Comparison of ENCODE assay signal across 13 cellular contexts in the genomic region with DNA sequence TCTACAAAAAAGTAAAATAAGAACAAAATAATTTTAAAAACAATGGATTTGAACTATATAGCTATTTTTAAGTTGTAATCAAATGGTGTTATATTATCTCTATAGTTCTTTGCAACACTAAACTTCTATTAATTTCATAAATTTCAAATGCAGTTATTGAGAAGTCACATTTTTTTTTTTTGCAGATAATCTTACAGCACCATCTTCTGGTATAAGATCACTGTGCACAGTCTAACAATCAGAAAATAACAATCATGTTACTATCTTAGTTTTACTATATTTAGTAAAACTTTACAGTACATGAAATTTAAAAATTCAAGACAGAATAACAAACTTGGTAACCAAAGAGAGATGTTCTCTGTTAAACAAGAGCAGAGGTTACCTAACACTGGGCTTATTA. TPM values are rescaled to one million over a fixed set of nuclear protein-coding genes. Genes with fewer than 3 reads are reported as not detected.
DNase-seq lines count a peak whose midpoint lies in the region; ATAC-seq, FAIRE-seq and TF ChIP-seq lines count a peak whose summit lies in the region.
"Had no signal": no experiment of that assay in that cellular context is flagged by ENCODE, and none has a peak within 500 bp of the region (broad histone marks: within the 10 kb centered on the region; RNA-seq: fewer than 3 reads in every experiment).

No MANE protein-coding gene starts in this region.

- H3K9me2 ChIP-seq in SK-N-SH = no peaks in the 10 kb centered on the region

- CTCF ChIA-PET in A549 (lab: Yijun Ruan, JAX) = interaction anchor here (0.8 to 1.6 kb wide), 5 partner anchors 21 to 829 kb away, joined by 3 to 5 read pairs (median 4); no protein-coding TSS in a partner anchor
- CTCF ChIA-PET in SK-N-SH (lab: Yijun Ruan, JAX) = interaction anchor here (0.6 to 1.4 kb wide), 3 partner anchors 11 to 820 kb away, joined by 3 to 4 read pairs (median 3); no protein-coding TSS in a partner anchor

- no peak for TF ChIP-seq POLR2A in A549 (IDR thresholded peaks at IDR 0.05; ENCODE audit: low read length)

- no peaks in the 10 kb centered on the region; the same call in 1 of the 2 replicates for H3K36me3 ChIP-seq in GM06990 (ENCODE audit: control insufficient read depth, insufficient read depth, low read length)
- H3K36me3 ChIP-seq in SK-N-SH (replicated peaks in 1 of 2; ENCODE audit: control insufficient read depth in 1 of 2, insufficient read depth in 2 of 2, low read length in 1 of 2) = peaks cover 10 to 15% of the 10 kb centered on the region in 2 experiments

- no peak for TF ChIP-seq EP300 in A549 (IDR thresholded peaks at IDR 0.05)
- TF ChIP-seq EP300 in SK-N-SH (IDR thresholded peaks at IDR 0.05; ENCODE audit: borderline replicate concordance in 1 of 2, low read depth in 1 of 2, low read length in 1 of 2) = no peak

- POLR2A ChIA-PET in A549 (lab: Yijun Ruan, JAX) (no interaction called here), SK-N-SH (lab: Yijun Ruan, JAX) (no interaction called here)

- H4K20me1 ChIP-seq in SK-N-SH (ENCODE audit: insufficient read depth) = no peaks in the 10 kb centered on the region

- TF ChIP-seq CTCF in A549 (IDR thresholded peaks at IDR 0.05) = peak; percentile 36; the same call in 2 of the 3 replicates
- peak; percentile 3 for TF ChIP-seq CTCF in GM06990 (IDR thresholded peaks at IDR 0.05; ENCODE audit: insufficient read depth, low read length, poor library complexity, severe bottlenecking)
- TF ChIP-seq CTCF in SK-N-SH (IDR thresholded peaks at IDR 0.05) = peak; percentile 67
- TF ChIP-seq CTCF in foreskin keratinocyte (conservative IDR thresholded peaks at IDR 0.05) = peak; percentile 48

- peaks cover 15% of the 10 kb centered on the region for H3F3A ChIP-seq in SK-N-SH (replicated peaks; ENCODE audit: insufficient read depth)

- H3K27me3 ChIP-seq in GM06990 (replicated peaks; ENCODE audit: control insufficient read depth, insufficient read depth, low read length) (no peaks in the 10 kb centered on the region), SK-N-SH (ENCODE audit: insufficient read depth) (no peaks in the 10 kb centered on the region), foreskin keratinocyte (no peaks in the 10 kb centered on the region)
- H3K27me3 ChIP-seq: suprapubic skin had no signal

- H3K4me1 ChIP-seq in A549 (no peaks in the 10 kb centered on the region; the same call in 2 of the 3 replicates), SK-N-SH (ENCODE audit: control insufficient read depth in 1 of 2, insufficient read depth in 2 of 2, low read depth in 1 of 2, low read length in 1 of 2) (no peaks in the 10 kb centered on the region; a peak in 2 of 4 replicates), foreskin keratinocyte (peaks cover 1% of the 10 kb centered on the region)
- H3K4me1 ChIP-seq: suprapubic skin had no signal

- FAIRE-seq in A549 (lab: Jason Lieb, UNC) = no peak

- H3K27ac ChIP-seq in A549 (no peak overlapping the region), SK-N-SH (ENCODE audit: low read depth in 2 of 2, low read length in 1 of 2) (no peak overlapping the region), foreskin keratinocyte (no peak overlapping the region)
- H3K27ac ChIP-seq: coronary artery, suprapubic skin had no signal

- TF ChIP-seq RAD21 in A549 (conservative IDR thresholded peaks at IDR 0.05 in 1 of 2, IDR thresholded peaks at IDR 0.05 in 1 of 2) (peak; percentile 25 to 46; a peak in 3 of 5 replicates), SK-N-SH (IDR thresholded peaks at IDR 0.05; ENCODE audit: low read length) (peak; percentile 48)

- H3K4me3 ChIP-seq in A549 (no peak overlapping the region), GM06990 (replicated peaks; ENCODE audit: low read depth, low read length) (no peak overlapping the region), SK-N-SH (ENCODE audit: low read depth in 2 of 2, low read length in 1 of 2) (no peak overlapping the region)
- H3K4me3 ChIP-seq: coronary artery, suprapubic skin had no signal

- H3K4me2 ChIP-seq in A549 (no peak overlapping the region), SK-N-SH (no peak overlapping the region)

- DNase-seq in A549 (ENCODE audit: low read depth in 1 of 2, low spot score in 1 of 2) = no peak
- no peak for DNase-seq in GM06990 (ENCODE audit: extremely low read depth, insufficient read length)
- DNase-seq in SK-N-SH = no peak
- no peak for DNase-seq in foreskin keratinocyte
- DNase-seq in nucleus accumbens (lab: John Stamatoyannopoulos, UW) = no peak
- no peak for DNase-seq in NCI-H1105 treated with DMSO at 0.1 percent for 48 hours (lab: John Stamatoyannopoulos, UW)
- DNase-seq: activated CD4-positive, CD25-positive, alpha-beta regulatory T cell treated with anti-CD3 and anti-CD28 coated beads, Interleukin-2, amount 50 U/mL, for 72 hours; HCEC 1CT; SHP77 had no signal

- H2AFZ ChIP-seq in SK-N-SH (ENCODE audit: low read depth) = no peak overlapping the region

- H3K9ac ChIP-seq in SK-N-SH = no peak overlapping the region

- H3K9me3 ChIP-seq in A549 (no peaks in the 10 kb centered on the region), SK-N-SH (no peaks in the 10 kb centered on the region)
- H3K9me3 ChIP-seq: suprapubic skin had no signal

- ATAC-seq in A549 = 0 out of 6 replicates have a peak, but pooled peaks of 1 of the 2 experiments have one; percentile 42
- no peak for ATAC-seq in foreskin keratinocyte
- ATAC-seq in GM18502 (IDR thresholded peaks at IDR 0.05; ENCODE audit: poor library complexity, unreplicated experiment) = no peak
- no peak for ATAC-seq in HG02798 (IDR thresholded peaks at IDR 0.05; ENCODE audit: poor library complexity, unreplicated experiment)

- H3K79me2 ChIP-seq in SK-N-SH (ENCODE audit: insufficient read depth) = no peaks in the 10 kb centered on the region

TF ChIP-seq in A549, 52 proteins besides CTCF, POLR2A, EP300 and RAD21:
- TF ChIP-seq SMC3 (IDR thresholded peaks at IDR 0.05) (0 out of 3 replicates have a peak, but pooled peaks have one; percentile 13), HEYL (CRISPR knock-in tag; IDR thresholded peaks at IDR 0.05) (no peak)

TF ChIP-seq in SK-N-SH, 30 proteins besides CTCF, POLR2A, EP300 and RAD21:
- TF ChIP-seq EZH2phosphoT487 (IDR thresholded peaks at IDR 0.05; ENCODE audit: borderline replicate concordance, low read depth) = no peak
- TF ChIP-seq CHD2 (IDR thresholded peaks at IDR 0.05; ENCODE audit: low read length, partially characterized antibody) = no peak
- no peak for TF ChIP-seq POLR2AphosphoS5 (IDR thresholded peaks at IDR 0.05; ENCODE audit: low read depth, low read length)
- no peak for TF ChIP-seq GATA2 (CRISPR knock-in tag; IDR thresholded peaks at IDR 0.05)
- no peak for TF ChIP-seq PBX3 (IDR thresholded peaks at IDR 0.05)
- TF ChIP-seq TCF12 (IDR thresholded peaks at IDR 0.05) = no peak
- no peak for TF ChIP-seq ELF1 (IDR thresholded peaks at IDR 0.05)

RNA-seq across cellular contexts. Expression of gene GXYLT1, which starts 40.6 kb away (rescaled TPM):
- 19.3 and 25.0 TPM in 2 replicates for polyA plus RNA-seq in A549 (2011; rRNA removed)
- 4.5 and 5.4 TPM in 2 replicates for polyA plus RNA-seq in A549 (2012; cell fraction: cytosol; rRNA removed)
- 3.9 and 4.7 TPM in 2 replicates for polyA plus RNA-seq in A549 (2012; cell fraction: nucleus; rRNA removed)
- polyA plus RNA-seq in A549 (2017; fragmentation: RNase III; extraction: RNeasy Plus Mini Kit Qiagen cat#74134 plus additional on column Dnase treatment) = 11.2 to 12.9 TPM (median 11.6 TPM) in 3 replicates
- polyA minus RNA-seq in A549 (2011; rRNA and poly(A)+ RNA removed) = 4.9 and 7.4 TPM in 2 replicates
- 5.0 and 5.8 TPM in 2 replicates for polyA plus RNA-seq in SK-N-SH (2012; rRNA removed)
- 7.4 and 8.5 TPM in 2 replicates for polyA plus RNA-seq in SK-N-SH (2012; cell fraction: cytosol; rRNA removed)
- polyA plus RNA-seq in SK-N-SH (2012; cell fraction: nucleus; rRNA removed) = 2.6 and 4.7 TPM in 2 replicates
- total RNA-seq in foreskin keratinocyte = 9.4 and 9.7 TPM in 2 replicates
- 3.4 and 3.7 TPM in 2 replicates for polyA plus RNA-seq in foreskin keratinocyte

Comparison
In these comparisons a context has a peak if more than half of its experiments do, and no peak if none do; other contexts are left out.
1. CTCF ChIP-seq: peak in every context shown above with its lines; median percentile 67 in SK-N-SH; 48 in foreskin keratinocyte; 36 in A549; 3 in GM06990.
2. Of the 12 proteins assayed by ChIP-seq in both A549 and SK-N-SH: peak only in A549: SMC3; only in SK-N-SH: none; in both: CTCF and RAD21; in neither: 9.